In genomic region chr10:71429929-71430328, GRCh38 we compare ENCODE assay signal across 15 cellular contexts. TPM values are rescaled to one million over a fixed set of nuclear protein-coding genes. Genes with fewer than 3 reads are reported as not detected.
DNase-seq lines count a peak whose midpoint lies in the region; ATAC-seq and TF ChIP-seq lines count a peak whose summit lies in the region.
"Had no signal": no experiment of that assay in that cellular context is flagged by ENCODE, and none has a peak within 500 bp of the region (broad histone marks: within the 10 kb centered on the region; RNA-seq: fewer than 3 reads in every experiment).

No MANE protein-coding gene starts in this region.

- H3K4me3 ChIP-seq in SK-N-SH (ENCODE audit: low read depth in 2 of 2, low read length in 1 of 2) (no peak overlapping the region), iPS DF 6.9 (ENCODE audit: low read length) (no peak overlapping the region), spleen (no peak overlapping the region)
- H3K4me3 ChIP-seq: lung, Peyer's patch, tibial artery had no signal

- peak; percentile 23; the same call in 1 of the 2 replicates for TF ChIP-seq CTCF in SK-N-SH (IDR thresholded peaks at IDR 0.05)
- 0 out of 2 replicates have a peak, but pooled peaks have one; percentile 6 for TF ChIP-seq CTCF in VCaP (conservative IDR thresholded peaks at IDR 0.05)
- no peak for TF ChIP-seq CTCF in spleen (IDR thresholded peaks at IDR 0.05 in 8 of 11, conservative IDR thresholded peaks at IDR 0.05 in 3 of 11)

- POLR2A ChIA-PET in SK-N-SH (lab: Yijun Ruan, JAX) = no interaction called here

- no peak overlapping the region for H2AFZ ChIP-seq in SK-N-SH (ENCODE audit: low read depth)

- intact Hi-C loops in spleen (cut with DNase I; ENCODE audit: low total_unique reads) = no loop called here

- CTCF ChIA-PET in SK-N-SH (lab: Yijun Ruan, JAX) = interaction anchor here (0.6 to 1.9 kb wide), 10 partner anchors 11 to 140 kb away, joined by 3 to 12 read pairs (median 3); partner anchors contain the start of gene CDH23

- no peak for TF ChIP-seq RAD21 in SK-N-SH (IDR thresholded peaks at IDR 0.05; ENCODE audit: low read length)

- no peaks in the 10 kb centered on the region for H3F3A ChIP-seq in SK-N-SH (replicated peaks; ENCODE audit: insufficient read depth)

- H4K20me1 ChIP-seq in SK-N-SH (ENCODE audit: insufficient read depth) = no peaks in the 10 kb centered on the region

- no peaks in the 10 kb centered on the region for H3K9me2 ChIP-seq in SK-N-SH

- no peak overlapping the region for H3K9ac ChIP-seq in SK-N-SH

- H3K9me3 ChIP-seq in SK-N-SH (no peaks in the 10 kb centered on the region), iPS DF 6.9 (ENCODE audit: control insufficient read depth, insufficient read depth, low read length) (no peaks in the 10 kb centered on the region), spleen (no peaks in the 10 kb centered on the region)
- H3K9me3 ChIP-seq: Peyer's patch, tibial artery had no signal

- no peak for ATAC-seq in SK-N-SH treated with all-trans-retinoic acid at 6 μM for 48 hours
- no peak for ATAC-seq in GM21576 (IDR thresholded peaks at IDR 0.05; ENCODE audit: unreplicated experiment)
- no peak for ATAC-seq in HG03571 (IDR thresholded peaks at IDR 0.05; ENCODE audit: unreplicated experiment)

- H3K4me1 ChIP-seq in SK-N-SH (ENCODE audit: control insufficient read depth in 1 of 2, insufficient read depth in 2 of 2, low read depth in 1 of 2, low read length in 1 of 2) = no peaks in the 10 kb centered on the region
- H3K4me1 ChIP-seq in iPS DF 6.9 (ENCODE audit: control insufficient read depth, insufficient read depth, low read length) = peaks cover 2% of the 10 kb centered on the region
- peaks cover 0 to 6% (median 0%) of the 10 kb centered on the region in 6 donors for H3K4me1 ChIP-seq in spleen
- H3K4me1 ChIP-seq: Peyer's patch, tibial artery had no signal

- no peaks in the 10 kb centered on the region for H3K36me3 ChIP-seq in SK-N-SH (replicated peaks in 1 of 2; ENCODE audit: control insufficient read depth in 1 of 2, insufficient read depth in 2 of 2, low read length in 1 of 2)
- no peaks in the 10 kb centered on the region for H3K36me3 ChIP-seq in iPS DF 6.9 (ENCODE audit: control insufficient read depth, insufficient read depth, low read length)
- no peaks in the 10 kb centered on the region for H3K36me3 ChIP-seq in spleen
- H3K36me3 ChIP-seq: Peyer's patch, tibial artery had no signal

- H3K4me2 ChIP-seq in SK-N-SH = no peak overlapping the region

- TF ChIP-seq EP300 in SK-N-SH (IDR thresholded peaks at IDR 0.05; ENCODE audit: borderline replicate concordance in 1 of 2, low read depth in 1 of 2, low read length in 1 of 2) = no peak

- no peaks in the 10 kb centered on the region for H3K79me2 ChIP-seq in SK-N-SH (ENCODE audit: insufficient read depth)

- H3K27me3 ChIP-seq in SK-N-SH (ENCODE audit: insufficient read depth) (no peaks in the 10 kb centered on the region), iPS DF 6.9 (ENCODE audit: control insufficient read depth, insufficient read depth, low read length) (no peaks in the 10 kb centered on the region), spleen (replicated peaks in 1 of 7) (peaks cover 0 to 9% (median 0%) of the 10 kb centered on the region in 7 donors)
- H3K27me3 ChIP-seq: Peyer's patch had no signal

- WGBS in SK-N-SH (ENCODE audit: low lambda C conversion rate) = 79% methylated on average over 2 of the region's 2 CpGs
- WGBS in iPS DF 6.9 (ENCODE audit: insufficient coverage, insufficient read length) = no CpG with 5 or more reads among the region's 2 CpGs
- 81 to 89% (median 85%) methylated on average over 2 of the region's 2 CpGs for WGBS in spleen, 5 donors

- TF ChIP-seq POLR2A in spleen (IDR thresholded peaks at IDR 0.05) = no peak

- DNase-seq in SK-N-SH (peak; percentile 46), iPS DF 6.9 (ENCODE audit: low read depth, low spot score) (peak; percentile 29), spleen (peak; percentile 40), NOMO-1 treated with dmso at 0.1 percent for 144 hours (lab: John Stamatoyannopoulos, UW; ENCODE audit: unreplicated experiment) (no peak)
- DNase-seq: activated CD4-positive, alpha-beta T cell treated with anti-CD3 and anti-CD28 coated beads, Interleukin-2, amount 50 U/mL, for 48 hours; activated gamma-delta T cell; hippocampal formation; NCI-H446 treated with DMSO at 0.1 percent for 48 hours had no signal

- no peak overlapping the region for H3K27ac ChIP-seq in SK-N-SH (ENCODE audit: low read depth in 2 of 2, low read length in 1 of 2)
- H3K27ac ChIP-seq in VCaP = no peak overlapping the region
- H3K27ac ChIP-seq in iPS DF 6.9 (ENCODE audit: low read length) = no peak overlapping the region
- H3K27ac ChIP-seq in spleen = no peak overlapping the region
- H3K27ac ChIP-seq: Peyer's patch, tibial artery had no signal

TF ChIP-seq in SK-N-SH, 30 proteins besides CTCF, POLR2A, EP300 and RAD21:
- TF ChIP-seq NFIC (IDR thresholded peaks at IDR 0.05; ENCODE audit: borderline replicate concordance) (no peak), YY1 (IDR thresholded peaks at IDR 0.05; ENCODE audit: low read depth) (no peak), RXRA (IDR thresholded peaks at IDR 0.05; ENCODE audit: borderline replicate concordance, low read depth) (no peak), GABPA (IDR thresholded peaks at IDR 0.05; ENCODE audit: low read depth) (no peak), EZH2phosphoT487 (IDR thresholded peaks at IDR 0.05; ENCODE audit: borderline replicate concordance, low read depth) (no peak), SIN3A (IDR thresholded peaks at IDR 0.05; ENCODE audit: borderline replicate concordance, low read depth, low read length) (no peak)

TF ChIP-seq in SK-N-SH treated with all-trans-retinoic acid at 6 μM for 48 hours, 23 proteins besides CTCF, POLR2A, EP300 and RAD21:
- no peak for TF ChIP-seq SNAI2 (CRISPR knock-in tag; IDR thresholded peaks at IDR 0.05)
- TF ChIP-seq ZFP3 (CRISPR knock-in tag; IDR thresholded peaks at IDR 0.05) = no peak
- no peak for TF ChIP-seq TCF4 (CRISPR knock-in tag; IDR thresholded peaks at IDR 0.05; ENCODE audit: borderline replicate concordance)
- TF ChIP-seq RARB (CRISPR knock-in tag; IDR thresholded peaks at IDR 0.05) = no peak
- no peak for TF ChIP-seq TOX (CRISPR knock-in tag; IDR thresholded peaks at IDR 0.05; ENCODE audit: borderline replicate concordance)
- no peak for TF ChIP-seq ARNTL (CRISPR knock-in tag; IDR thresholded peaks at IDR 0.05; ENCODE audit: borderline replicate concordance, low read depth)
- TF ChIP-seq ISL1 (CRISPR knock-in tag; IDR thresholded peaks at IDR 0.05) = no peak
- no peak for TF ChIP-seq ZNF565 (CRISPR knock-in tag; conservative IDR thresholded peaks at IDR 0.05; ENCODE audit: low read depth)

RNA-seq across cellular contexts. Expression of gene CDH23, which starts 33.2 kb away (rescaled TPM):
- polyA plus RNA-seq in SK-N-SH (2012; rRNA removed) = 0.03 and 0.18 TPM in 2 replicates
- 0.03 and 0.05 TPM in 2 replicates for polyA plus RNA-seq in SK-N-SH (2012; cell fraction: cytosol; rRNA removed)
- 0.04 and 0.12 TPM in 2 replicates for polyA plus RNA-seq in SK-N-SH (2012; cell fraction: nucleus; rRNA removed)
- total RNA-seq in spleen = 10 to 100 TPM in 5 of 7 donors, 1 to 10 TPM in 2; 8.4 to 19.9 (median 12.8) TPM
- polyA plus RNA-seq in spleen = 1 to 10 TPM; 2.0 to 4.8 (median 3.3) TPM

Comparison
In these comparisons a context has a peak if more than half of its experiments do, and no peak if none do; other contexts are left out.
1. CTCF ChIP-seq: peak in SK-N-SH (single experiment) and VCaP (single experiment); none in spleen (0 of 11).